In the genomic region with DNA sequence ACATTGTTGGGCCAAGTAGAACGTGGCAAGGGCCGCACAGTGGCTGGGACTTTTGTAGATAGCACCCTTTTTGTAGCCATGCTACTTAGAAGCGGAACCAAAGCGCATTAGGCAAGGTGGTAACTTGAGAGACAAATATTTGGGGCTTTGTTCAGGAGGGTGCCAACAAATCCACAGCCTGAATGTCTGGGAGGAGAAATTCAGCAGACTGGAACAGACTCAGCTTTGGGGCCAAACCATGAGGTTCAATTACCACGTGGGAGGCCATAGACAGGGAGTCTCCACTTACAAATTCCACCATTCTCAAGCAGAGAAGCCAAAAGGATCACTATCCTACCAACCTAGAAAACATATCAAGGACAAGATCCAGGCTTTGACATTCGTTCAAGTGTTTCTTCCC, we compare ENCODE assay signal across 7 cellular contexts.
"Had no signal": no experiment of that assay in that cellular context is flagged by ENCODE, and none has a peak within 500 bp of the region (broad histone marks: within the 10 kb centered on the region; RNA-seq: fewer than 3 reads in every experiment).

No MANE protein-coding gene starts in this region.

- H3K4me3 ChIP-seq: GM23248 had no signal

- FAIRE-seq: HTR-8/SVneo had no signal

- DNase-seq: GM23248, GOT3, H7, HCEC 1CT, IMR-90, KBM-7 had no signal
